In the genomic region with DNA sequence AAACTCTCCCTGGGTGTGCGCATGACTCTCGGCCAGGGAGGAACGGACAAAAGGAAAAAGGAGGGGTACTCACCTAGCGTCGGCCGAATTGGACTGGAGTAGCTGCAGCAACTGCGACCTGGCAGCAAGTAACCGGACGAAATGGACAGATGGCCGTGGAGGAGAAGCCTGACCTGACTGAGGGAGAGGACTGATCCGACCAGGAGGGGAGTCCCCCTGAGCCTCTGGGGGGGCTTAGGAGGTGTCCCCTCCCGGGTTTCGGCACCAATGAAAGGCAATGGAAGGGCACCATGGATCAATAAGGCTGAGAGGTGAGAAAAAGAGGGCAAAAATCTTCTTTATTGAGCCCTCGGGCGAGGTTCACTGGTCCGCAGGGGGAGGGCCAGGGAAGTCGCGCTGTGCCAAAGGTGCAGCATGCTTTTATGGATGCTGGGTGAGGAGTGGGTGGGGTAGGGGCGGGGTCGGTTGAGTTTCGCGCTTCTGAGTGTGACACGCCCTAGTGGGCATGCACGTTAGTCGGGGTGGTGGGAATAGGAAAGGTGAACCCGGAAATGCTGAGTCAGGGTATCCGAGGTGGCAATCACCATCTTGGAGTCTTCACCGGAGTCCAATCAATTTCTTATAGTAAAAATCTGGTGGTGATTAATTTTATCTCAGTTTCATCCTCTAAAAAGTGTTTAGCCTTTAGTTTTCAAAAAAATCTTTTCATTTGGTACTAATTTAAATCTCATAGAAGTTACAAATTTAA, we compare ENCODE assay signal across 1 cellular context.
TF ChIP-seq lines count a peak whose summit lies in the region.

No MANE protein-coding gene starts in this region.

TF ChIP-seq in K562, 482 proteins besides CTCF, POLR2A, EP300 and RAD21 (continued from another document and continues in another):
- TF ChIP-seq, protein P1, sequence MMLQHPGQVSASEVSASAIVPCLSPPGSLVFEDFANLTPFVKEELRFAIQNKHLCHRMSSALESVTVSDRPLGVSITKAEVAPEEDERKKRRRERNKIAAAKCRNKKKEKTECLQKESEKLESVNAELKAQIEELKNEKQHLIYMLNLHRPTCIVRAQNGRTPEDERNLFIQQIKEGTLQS (IDR thresholded peaks at IDR 0.05), result no peak
- TF ChIP-seq, protein P1 (CRISPR knock-in tag; conservative IDR thresholded peaks at IDR 0.05), result no peak
- peak; percentile 88 for TF ChIP-seq MBD2 (IDR thresholded peaks at IDR 0.05; ENCODE audit: borderline replicate concordance, low read depth)
- no peak; a peak in 1 of 3 replicates for TF ChIP-seq CBX3 (IDR thresholded peaks at IDR 0.05; ENCODE audit: borderline replicate concordance in 1 of 2, low read length in 2 of 2)
- no peak for TF ChIP-seq TAL1 (IDR thresholded peaks at IDR 0.05)
- TF ChIP-seq, protein P2, sequence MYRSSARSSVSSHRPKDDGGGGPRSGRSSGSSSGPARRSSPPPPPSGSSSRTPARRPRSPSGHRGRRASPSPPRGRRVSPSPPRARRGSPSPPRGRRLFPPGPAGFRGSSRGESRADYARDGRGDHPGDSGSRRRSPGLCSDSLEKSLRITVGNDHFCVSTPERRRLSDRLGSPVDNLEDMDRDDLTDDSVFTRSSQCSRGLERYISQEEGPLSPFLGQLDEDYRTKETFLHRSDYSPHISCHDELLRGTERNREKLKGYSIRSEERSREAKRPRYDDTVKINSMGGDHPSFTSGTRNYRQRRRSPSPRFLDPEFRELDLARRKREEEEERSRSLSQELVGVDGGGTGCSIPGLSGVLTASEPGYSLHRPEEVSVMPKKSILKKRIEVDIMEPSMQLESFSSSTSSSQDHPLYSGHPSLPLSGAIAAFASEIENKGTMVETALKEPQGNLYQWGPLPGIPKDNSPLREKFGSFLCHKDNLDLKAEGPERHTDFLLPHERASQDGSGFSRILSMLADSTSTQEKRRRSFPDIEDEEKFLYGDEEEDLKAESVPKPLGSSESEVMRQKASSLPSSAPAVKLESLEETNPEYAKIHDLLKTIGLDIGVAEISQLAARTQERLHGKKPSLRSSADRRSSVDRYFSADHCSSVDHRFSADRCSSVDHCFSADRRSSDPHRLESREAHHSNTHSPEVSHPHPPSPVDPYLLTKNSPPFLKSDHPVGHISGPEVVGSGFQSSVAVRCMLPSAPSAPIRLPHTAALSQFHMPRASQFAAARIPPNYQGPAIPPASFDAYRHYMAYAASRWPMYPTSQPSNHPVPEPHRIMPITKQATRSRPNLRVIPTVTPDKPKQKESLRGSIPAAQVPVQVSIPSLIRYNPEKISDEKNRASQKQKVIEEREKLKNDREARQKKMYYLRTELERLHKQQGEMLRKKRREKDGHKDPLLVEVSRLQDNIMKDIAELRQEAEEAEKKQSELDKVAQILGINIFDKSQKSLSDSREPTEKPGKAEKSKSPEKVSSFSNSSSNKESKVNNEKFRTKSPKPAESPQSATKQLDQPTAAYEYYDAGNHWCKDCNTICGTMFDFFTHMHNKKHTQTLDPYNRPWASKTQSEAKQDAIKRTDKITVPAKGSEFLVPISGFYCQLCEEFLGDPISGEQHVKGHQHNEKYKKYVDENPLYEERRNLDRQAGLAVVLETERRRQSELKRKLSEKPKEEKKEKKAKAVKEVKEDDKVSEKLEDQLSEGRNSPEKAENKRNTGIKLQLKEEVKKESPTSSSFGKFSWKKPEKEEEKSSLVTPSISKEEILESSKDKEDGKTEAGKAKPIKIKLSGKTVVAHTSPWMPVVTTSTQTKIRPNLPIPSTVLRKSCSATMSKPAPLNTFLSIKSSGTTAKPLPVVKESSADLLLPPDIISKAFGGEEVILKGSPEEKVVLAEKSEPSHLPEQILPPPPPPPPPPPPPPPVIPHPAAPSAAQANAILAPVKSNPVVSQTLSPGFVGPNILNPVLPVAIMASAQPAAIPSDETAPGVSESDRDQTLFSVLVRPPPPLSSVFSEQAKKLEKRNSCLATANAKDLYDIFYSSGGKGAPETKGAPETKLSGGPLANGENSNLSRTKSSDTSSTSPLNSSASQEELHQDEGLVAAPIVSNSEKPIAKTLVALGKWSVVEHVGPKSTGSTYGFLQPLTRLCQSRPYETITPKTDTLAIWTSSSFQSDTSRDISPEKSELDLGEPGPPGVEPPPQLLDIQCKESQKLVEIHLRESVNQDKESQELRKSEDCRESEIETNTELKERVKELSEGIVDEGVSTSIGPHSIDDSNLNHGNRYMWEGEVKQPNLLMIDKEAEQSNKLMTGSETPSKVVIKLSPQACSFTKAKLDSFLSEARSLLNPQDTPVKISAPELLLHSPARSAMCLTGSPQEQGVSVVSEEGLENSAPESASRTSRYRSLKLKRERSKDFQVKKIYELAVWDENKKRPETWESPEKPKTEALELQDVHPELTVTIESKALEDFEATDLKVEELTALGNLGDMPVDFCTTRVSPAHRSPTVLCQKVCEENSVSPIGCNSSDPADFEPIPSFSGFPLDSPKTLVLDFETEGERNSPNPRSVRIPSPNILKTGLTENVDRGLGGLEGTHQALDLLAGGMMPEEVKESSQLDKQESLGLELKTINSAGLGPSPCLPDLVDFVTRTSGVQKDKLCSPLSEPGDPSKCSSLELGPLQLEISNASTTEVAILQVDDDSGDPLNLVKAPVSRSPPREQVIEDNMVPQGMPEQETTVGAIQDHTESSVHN (IDR thresholded peaks at IDR 0.05; ENCODE audit: borderline replicate concordance in 1 of 2, low read depth in 1 of 2), result no peak
- no peak for TF ChIP-seq CBFA2T2 (conservative IDR thresholded peaks at IDR 0.05)
- 0 out of 2 replicates have a peak, but pooled peaks have one; percentile 64 for TF ChIP-seq GATAD2A (IDR thresholded peaks at IDR 0.05)
- no peak for TF ChIP-seq SNRNP70 (optimal IDR thresholded peaks at IDR 0.05; ENCODE audit: low read depth, low read length)
- TF ChIP-seq RAD51 (IDR thresholded peaks at IDR 0.05; ENCODE audit: borderline replicate concordance, low read depth), result 0 out of 2 replicates have a peak, but pooled peaks have one; percentile 10
- TF ChIP-seq, protein P3, sequence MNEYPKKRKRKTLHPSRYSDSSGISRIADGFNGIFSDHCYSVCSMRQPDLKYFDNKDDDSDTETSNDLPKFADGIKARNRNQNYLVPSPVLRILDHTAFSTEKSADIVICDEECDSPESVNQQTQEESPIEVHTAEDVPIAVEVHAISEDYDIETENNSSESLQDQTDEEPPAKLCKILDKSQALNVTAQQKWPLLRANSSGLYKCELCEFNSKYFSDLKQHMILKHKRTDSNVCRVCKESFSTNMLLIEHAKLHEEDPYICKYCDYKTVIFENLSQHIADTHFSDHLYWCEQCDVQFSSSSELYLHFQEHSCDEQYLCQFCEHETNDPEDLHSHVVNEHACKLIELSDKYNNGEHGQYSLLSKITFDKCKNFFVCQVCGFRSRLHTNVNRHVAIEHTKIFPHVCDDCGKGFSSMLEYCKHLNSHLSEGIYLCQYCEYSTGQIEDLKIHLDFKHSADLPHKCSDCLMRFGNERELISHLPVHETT (CRISPR knock-in tag; conservative IDR thresholded peaks at IDR 0.05 in 1 of 2, IDR thresholded peaks at IDR 0.05 in 1 of 2), result no peak
- peak; percentile 61 for TF ChIP-seq TAF9B (IDR thresholded peaks at IDR 0.05; ENCODE audit: partially characterized antibody)
- TF ChIP-seq NR2C2 (CRISPR knock-in tag; IDR thresholded peaks at IDR 0.05), result no peak
- TF ChIP-seq NR2C2 (tag; IDR thresholded peaks at IDR 0.05), result peak; percentile 86
- TF ChIP-seq RB1 (IDR thresholded peaks at IDR 0.05; ENCODE audit: low read depth), result 0 out of 2 replicates have a peak, but pooled peaks have one; percentile 28
- peak; percentile 98 for TF ChIP-seq MAFF (IDR thresholded peaks at IDR 0.05; ENCODE audit: low read length)
- TF ChIP-seq PRMT5 (CRISPR knock-in tag; IDR thresholded peaks at IDR 0.05), result no peak
- TF ChIP-seq, protein P4, sequence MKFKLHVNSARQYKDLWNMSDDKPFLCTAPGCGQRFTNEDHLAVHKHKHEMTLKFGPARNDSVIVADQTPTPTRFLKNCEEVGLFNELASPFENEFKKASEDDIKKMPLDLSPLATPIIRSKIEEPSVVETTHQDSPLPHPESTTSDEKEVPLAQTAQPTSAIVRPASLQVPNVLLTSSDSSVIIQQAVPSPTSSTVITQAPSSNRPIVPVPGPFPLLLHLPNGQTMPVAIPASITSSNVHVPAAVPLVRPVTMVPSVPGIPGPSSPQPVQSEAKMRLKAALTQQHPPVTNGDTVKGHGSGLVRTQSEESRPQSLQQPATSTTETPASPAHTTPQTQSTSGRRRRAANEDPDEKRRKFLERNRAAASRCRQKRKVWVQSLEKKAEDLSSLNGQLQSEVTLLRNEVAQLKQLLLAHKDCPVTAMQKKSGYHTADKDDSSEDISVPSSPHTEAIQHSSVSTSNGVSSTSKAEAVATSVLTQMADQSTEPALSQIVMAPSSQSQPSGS (CRISPR knock-in tag; IDR thresholded peaks at IDR 0.05), result no peak
- TF ChIP-seq NUFIP1 (IDR thresholded peaks at IDR 0.05; ENCODE audit: partially characterized antibody), result no peak
- no peak for TF ChIP-seq XRCC3 (IDR thresholded peaks at IDR 0.05)
- peak; percentile 58 to 91 (median 83) for TF ChIP-seq YY1 (IDR thresholded peaks at IDR 0.05; ENCODE audit: borderline replicate concordance in 1 of 3, control insufficient read depth in 1 of 3, extremely low read depth in 1 of 3, insufficient read depth in 3 of 3, insufficient read length in 1 of 3, insufficient replicate concordance in 2 of 3, low read depth in 1 of 3, low read length in 2 of 3)
- TF ChIP-seq ZNF184 (CRISPR knock-in tag; IDR thresholded peaks at IDR 0.05), result no peak
- TF ChIP-seq MTF1 (CRISPR knock-in tag; IDR thresholded peaks at IDR 0.05; ENCODE audit: borderline replicate concordance), result no peak
- TF ChIP-seq FIP1L1 (IDR thresholded peaks at IDR 0.05; ENCODE audit: low read depth, low read length, poor library complexity, severe bottlenecking), result peak; percentile 55
- TF ChIP-seq, protein P5, sequence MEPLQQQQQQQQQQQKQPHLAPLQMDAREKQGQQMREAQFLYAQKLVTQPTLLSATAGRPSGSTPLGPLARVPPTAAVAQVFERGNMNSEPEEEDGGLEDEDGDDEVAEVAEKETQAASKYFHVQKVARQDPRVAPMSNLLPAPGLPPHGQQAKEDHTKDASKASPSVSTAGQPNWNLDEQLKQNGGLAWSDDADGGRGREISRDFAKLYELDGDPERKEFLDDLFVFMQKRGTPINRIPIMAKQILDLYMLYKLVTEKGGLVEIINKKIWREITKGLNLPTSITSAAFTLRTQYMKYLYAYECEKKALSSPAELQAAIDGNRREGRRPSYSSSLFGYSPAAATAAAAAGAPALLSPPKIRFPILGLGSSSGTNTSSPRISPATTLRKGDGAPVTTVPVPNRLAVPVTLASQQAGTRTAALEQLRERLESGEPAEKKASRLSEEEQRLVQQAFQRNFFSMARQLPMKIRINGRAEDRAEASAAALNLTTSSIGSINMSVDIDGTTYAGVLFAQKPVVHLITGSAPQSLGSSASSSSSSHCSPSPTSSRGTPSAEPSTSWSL (CRISPR knock-in tag; IDR thresholded peaks at IDR 0.05; ENCODE audit: borderline replicate concordance), result no peak
- TF ChIP-seq ASH1L (IDR thresholded peaks at IDR 0.05; ENCODE audit: borderline replicate concordance, low read depth, partially characterized antibody), result peak; percentile 82
- peak; percentile 66 for TF ChIP-seq MYC (IDR thresholded peaks at IDR 0.05; ENCODE audit: low read depth, low read length)
- TF ChIP-seq MYC (CRISPR knock-in tag; IDR thresholded peaks at IDR 0.05; ENCODE audit: borderline replicate concordance, low read depth), result 0 out of 2 replicates have a peak, but pooled peaks have one; percentile 28
- TF ChIP-seq EGR1 (conservative IDR thresholded peaks at IDR 0.05), result peak; percentile 24; the same call in 1 of the 2 replicates
- peak; percentile 98 for TF ChIP-seq POLR2B (IDR thresholded peaks at IDR 0.05; ENCODE audit: low read depth, partially characterized antibody)
- peak; percentile 100 for TF ChIP-seq MAFG (tag; conservative IDR thresholded peaks at IDR 0.05)
- TF ChIP-seq GABPB1 (CRISPR knock-in tag; IDR thresholded peaks at IDR 0.05), result 0 out of 2 replicates have a peak, but pooled peaks have one; percentile 8
